8 cellular contexts compared by ENCODE assay signal in the genomic region with DNA sequence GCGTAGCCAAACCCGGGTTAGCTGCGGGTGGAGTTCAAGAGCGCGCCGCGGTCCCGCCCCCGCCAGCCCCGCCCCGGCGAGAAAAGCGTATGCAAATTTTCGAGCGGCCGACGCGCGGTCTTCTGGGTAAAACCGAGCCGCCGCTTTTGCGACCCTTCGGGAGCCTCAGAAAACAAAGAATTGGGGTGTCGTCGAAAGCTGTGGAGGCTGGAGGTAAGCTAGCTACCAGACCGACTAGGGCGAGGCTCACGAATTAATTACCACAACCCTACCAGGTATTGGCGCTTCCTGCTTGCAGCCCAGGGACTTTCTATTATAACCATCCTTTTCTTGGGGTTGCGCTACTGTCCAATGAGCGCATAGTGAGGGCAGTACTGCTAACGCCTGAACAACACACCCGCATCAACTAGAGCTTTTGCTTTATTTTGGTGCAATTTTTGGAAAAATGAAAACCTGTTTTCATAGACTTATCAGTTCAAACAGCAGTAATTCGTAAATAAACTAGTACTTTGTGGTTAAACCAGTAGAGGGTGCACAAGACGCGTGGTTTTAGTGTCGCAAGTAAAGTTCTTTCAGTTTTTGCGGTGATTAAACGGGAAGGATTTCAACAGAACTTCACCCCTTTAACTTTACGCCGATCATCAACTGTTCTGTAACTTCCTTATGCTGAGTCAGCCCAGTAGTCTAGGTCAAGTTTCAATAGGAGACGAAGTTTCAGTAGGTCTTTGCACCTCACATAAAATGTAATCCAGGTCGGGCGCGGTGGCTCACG. TPM values are rescaled to one million over a fixed set of nuclear protein-coding genes. Genes with fewer than 3 reads are reported as not detected.
DNase-seq lines count a peak whose midpoint lies in the region; ATAC-seq, FAIRE-seq and TF ChIP-seq lines count a peak whose summit lies in the region.

Gene RNU4ATAC, plus strand, starts transcription at position 318 of the 772 bp plus-strand sequence.

- peak within 1 kb of the TSS; percentile 84 to 88 for H3K9ac ChIP-seq in kidney (ENCODE audit: low read length in 2 of 2)

- peak within 1 kb of the TSS; percentile 89 to 90 for H3K4me3 ChIP-seq in kidney (ENCODE audit: low read length in 2 of 2)

- peaks cover 5 to 13% of the 10 kb centered on the region in 2 donors for H3K36me3 ChIP-seq in kidney (ENCODE audit: control insufficient read depth in 1 of 2, insufficient read depth in 2 of 2, low read length in 2 of 2)

- DNase-seq in AG09319 (ENCODE audit: extremely low read depth, low read depth) (peak; percentile 97), NCI-H345 (lab: John Stamatoyannopoulos, UW) (peak; percentile 89), cerebellar cortex (ENCODE audit: low spot score) (peak; percentile 97), kidney (peak; percentile 93)
- DNase-seq in activated CD4-positive, CD25-positive, alpha-beta regulatory T cell treated with anti-CD3 and anti-CD28 coated beads, Interleukin-2, amount 50 U/mL, for 16 hours (ENCODE audit: low read depth, low spot score), result peak; percentile 73
- peak; percentile 89 for DNase-seq in stimulated activated CD4-positive, alpha-beta T cell treated with anti-CD3 and anti-CD28 coated beads, Interleukin-15, amount 100 ng/mL, for 24 hours

- ATAC-seq in GM18909 (IDR thresholded peaks at IDR 0.05; ENCODE audit: poor library complexity, unreplicated experiment) (peak; percentile 81), HG03175 (IDR thresholded peaks at IDR 0.05; ENCODE audit: unreplicated experiment) (peak; percentile 75)

- peak within 1 kb of the TSS; percentile 98 to 99 for H3K27ac ChIP-seq in kidney (ENCODE audit: low read depth in 2 of 2, low read length in 2 of 2)

- no peaks in the 10 kb centered on the region for H3K9me3 ChIP-seq in kidney (ENCODE audit: control insufficient read depth in 1 of 2, low read length in 2 of 2)

- FAIRE-seq in kidney (lab: Jason Lieb, UNC), result peak; percentile 66

- intact Hi-C loops in kidney (cut with DNase I), result no loop called here

- peak; percentile 57 for TF ChIP-seq CTCF in AG09319 (IDR thresholded peaks at IDR 0.05; ENCODE audit: low read depth, low read length)
- TF ChIP-seq CTCF in kidney (IDR thresholded peaks at IDR 0.05; ENCODE audit: borderline replicate concordance, extremely low read depth, insufficient read depth), result peak; percentile 48

- peaks cover 19 to 22% of the 10 kb centered on the region in 2 donors for H3K4me1 ChIP-seq in kidney (ENCODE audit: control insufficient read depth in 1 of 2, insufficient read depth in 1 of 2, low read depth in 1 of 2, low read length in 2 of 2)

RNA-seq across cellular contexts. Expression of gene RNU4ATAC, which starts in this region (rescaled TPM):
- total RNA-seq in kidney, result 8.2 TPM
- not detected for polyA plus RNA-seq in kidney (ENCODE audit: insufficient read depth, low read depth, low replicate concordance)

Comparison
In these comparisons a context has a peak if more than half of its experiments do, and no peak if none do; other contexts are left out.
1. Peak in every context shown above with its lines: DNase-seq, ATAC-seq, H3K4me3 ChIP-seq and H3K27ac ChIP-seq.